ENCODE assay signal across 15 cellular contexts in the genomic region with DNA sequence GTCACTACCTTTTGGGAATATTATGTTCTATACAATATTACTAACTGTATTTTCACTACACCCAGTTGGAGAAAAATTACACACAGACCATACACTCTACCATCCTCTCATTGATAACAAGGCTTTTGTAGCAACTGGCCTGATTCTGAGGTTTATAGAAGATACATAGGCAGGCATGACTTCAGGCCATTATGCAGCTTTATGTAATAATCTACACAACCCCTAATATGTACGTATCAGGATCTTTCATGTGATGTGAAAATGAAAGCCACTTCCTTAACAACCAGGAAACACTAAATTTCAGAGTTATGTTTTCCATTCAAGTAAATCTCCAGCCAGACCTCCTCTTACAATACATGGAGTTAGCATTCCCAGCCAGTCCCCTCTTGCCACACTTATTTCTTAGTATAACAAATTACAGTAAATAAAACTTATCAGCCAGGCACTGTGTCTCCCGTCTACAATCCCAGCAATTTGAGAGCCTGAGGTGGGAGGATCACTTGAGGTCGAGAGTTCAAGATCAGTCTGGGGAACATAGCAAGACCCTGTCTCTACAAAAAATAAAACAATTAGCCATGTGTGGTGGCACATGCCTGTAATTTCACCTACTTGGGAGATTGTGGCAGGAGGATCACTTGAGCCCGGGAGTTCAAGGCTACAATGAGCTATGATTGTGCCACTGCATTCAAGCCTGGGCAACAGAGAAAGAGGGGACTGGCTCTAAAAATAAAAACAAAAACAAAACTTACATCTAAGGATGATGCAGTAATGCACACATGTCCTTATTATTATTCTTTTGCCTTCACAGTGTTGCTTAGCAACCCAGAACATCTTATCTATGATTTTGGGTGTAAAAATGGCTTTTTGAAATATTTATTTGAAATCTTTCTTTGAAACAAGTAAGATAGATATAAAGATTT. TPM values are rescaled to one million over a fixed set of nuclear protein-coding genes. Genes with fewer than 3 reads are reported as not detected.
DNase-seq lines count a peak whose midpoint lies in the region; ATAC-seq and TF ChIP-seq lines count a peak whose summit lies in the region.
"Had no signal": no experiment of that assay in that cellular context is flagged by ENCODE, and none has a peak within 500 bp of the region (broad histone marks: within the 10 kb centered on the region; RNA-seq: fewer than 3 reads in every experiment).

No MANE protein-coding gene starts in this region.

- H3K79me2 ChIP-seq in Loucy (ENCODE audit: insufficient read depth, low read length): no peaks in the 10 kb centered on the region

- H3K27ac Mint-ChIP-seq in stimulated activated naive CD8-positive, alpha-beta T cell treated with anti-CD3 and anti-CD28 coated beads, Interleukin-15, Interleukin-2, amounts not matched to agents 100 ng/mL and 50 ng/mL, for 24 hours: peak overlapping the region; percentile 45
- H3K27ac Mint-ChIP-seq in brain: peak overlapping the region in 3 of 5 experiments; percentile 2 to 31 (median 2)

- H3K9me3 ChIP-seq in Loucy (ENCODE audit: insufficient read depth, low read depth, low read length): no peaks in the 10 kb centered on the region
- no peaks in the 10 kb centered on the region for H3K9me3 ChIP-seq in transverse colon

- no peaks in the 10 kb centered on the region for H3K27me3 Mint-ChIP-seq in stimulated activated naive CD8-positive, alpha-beta T cell treated with anti-CD3 and anti-CD28 coated beads, Interleukin-15, Interleukin-2, amounts not matched to agents 100 ng/mL and 50 ng/mL, for 24 hours
- H3K27me3 Mint-ChIP-seq in brain: peaks cover 3% of the 10 kb centered on the region

- DNase-seq in stimulated activated naive CD8-positive, alpha-beta T cell treated with anti-CD3 and anti-CD28 coated beads, Interleukin-15, Interleukin-2, amounts not matched to agents 100 U/mL and 50 U/mL, for 24 hours: no peak
- no peak for DNase-seq in amygdala (lab: John Stamatoyannopoulos, UW)
- no peak for DNase-seq in lower leg skin (ENCODE audit: low spot score in 2 of 2)
- no peak for DNase-seq in transverse colon
- no peak for DNase-seq in stimulated activated CD4-positive, alpha-beta T cell treated with anti-CD3 and anti-CD28 coated beads, Interleukin-2, amount 100 ng/mL, for 24 hours
- DNase-seq: activated CD4-positive, alpha-beta T cell treated with anti-CD3 and anti-CD28 coated beads for 48 hours; activated effector memory CD4-positive, alpha-beta T cell treated with Interleukin-2 at 50 U/mL for 16 hours; hippocampal formation; IMR-90; mammary epithelial cell; NCI-H774; posterior cingulate gyrus had no signal

- H3K4me3 Mint-ChIP-seq in stimulated activated naive CD8-positive, alpha-beta T cell treated with anti-CD3 and anti-CD28 coated beads, Interleukin-15, Interleukin-2, amounts not matched to agents 100 ng/mL and 50 ng/mL, for 24 hours: no peak overlapping the region
- no peak overlapping the region for H3K4me3 Mint-ChIP-seq in brain

- H3K9me3 Mint-ChIP-seq in stimulated activated naive CD8-positive, alpha-beta T cell treated with anti-CD3 and anti-CD28 coated beads, Interleukin-15, Interleukin-2, amounts not matched to agents 100 ng/mL and 50 ng/mL, for 24 hours: peaks cover 7% of the 10 kb centered on the region
- H3K9me3 Mint-ChIP-seq in brain: peaks cover 8 to 13% (median 10%) of the 10 kb centered on the region in 5 experiments

- TF ChIP-seq CTCF in Loucy (conservative IDR thresholded peaks at IDR 0.05; ENCODE audit: low read length) (no peak), brain (conservative IDR thresholded peaks at IDR 0.05) (no peak), lower leg skin (IDR thresholded peaks at IDR 0.05) (no peak), transverse colon (IDR thresholded peaks at IDR 0.05) (no peak)

- intact Hi-C loops in lower leg skin (cut with DNase I; ENCODE audit: low total_unique reads) (loop anchor here (10.0 kb wide), 1 partner anchor 185 kb away; no protein-coding TSS in a partner anchor), transverse colon (cut with DNase I; ENCODE audit: low total_unique reads) (no loop called here)

- no peaks in the 10 kb centered on the region for H3F3A ChIP-seq in Loucy (ENCODE audit: low read depth)

- H3K27ac ChIP-seq in transverse colon: no peak overlapping the region

- no peak for TF ChIP-seq EP300 in transverse colon (IDR thresholded peaks at IDR 0.05; ENCODE audit: low read depth)

- no peak overlapping the region for H3K4me3 ChIP-seq in Loucy (ENCODE audit: low read length, poor library complexity, severe bottlenecking)
- no peak overlapping the region for H3K4me3 ChIP-seq in lower leg skin (ENCODE audit: low read depth, poor library complexity, severe bottlenecking)
- H3K4me3 ChIP-seq in transverse colon: no peak overlapping the region

- 70 to 73% methylated on average over 4 of the region's 4 CpGs for WGBS in lower leg skin, 2 donors
- 45 to 64% methylated on average over 4 of the region's 4 CpGs for WGBS in transverse colon (ENCODE audit: low coverage in 1 of 2), 2 donors

- H3K4me1 Mint-ChIP-seq in stimulated activated naive CD8-positive, alpha-beta T cell treated with anti-CD3 and anti-CD28 coated beads, Interleukin-15, Interleukin-2, amounts not matched to agents 100 ng/mL and 50 ng/mL, for 24 hours (ENCODE audit: low read depth): peaks cover 7% of the 10 kb centered on the region
- H3K4me1 Mint-ChIP-seq in brain: peaks cover 7% of the 10 kb centered on the region

- ATAC-seq in stimulated activated naive CD8-positive, alpha-beta T cell treated with anti-CD3 and anti-CD28 coated beads, Interleukin-15, Interleukin-2, amounts not matched to agents 100 U/mL and 50 U/mL, for 24 hours: no peak

- peaks cover 5% of the 10 kb centered on the region for H3K36me3 Mint-ChIP-seq in stimulated activated naive CD8-positive, alpha-beta T cell treated with anti-CD3 and anti-CD28 coated beads, Interleukin-15, Interleukin-2, amounts not matched to agents 100 ng/mL and 50 ng/mL, for 24 hours (ENCODE audit: low read depth)
- H3K36me3 Mint-ChIP-seq in brain: peaks cover 6% of the 10 kb centered on the region

- peak overlapping the region; percentile 42 for H3K4me2 ChIP-seq in Loucy (ENCODE audit: low read depth, low read length, poor library complexity, severe bottlenecking)

- H3K4me1 ChIP-seq in Loucy (ENCODE audit: insufficient read depth, low read length, poor library complexity, severe bottlenecking): peaks cover 6% of the 10 kb centered on the region
- no peaks in the 10 kb centered on the region for H3K4me1 ChIP-seq in transverse colon

- no peaks in the 10 kb centered on the region for H4K20me1 ChIP-seq in Loucy (ENCODE audit: insufficient read depth, low read length, poor library complexity, severe bottlenecking)

- no peak overlapping the region for H3K9ac ChIP-seq in Loucy (ENCODE audit: low read depth, low read length, poor library complexity, severe bottlenecking)

- no peaks in the 10 kb centered on the region for H3K9me2 ChIP-seq in Loucy (replicated peaks; ENCODE audit: low read depth, low read length)

- no peaks in the 10 kb centered on the region for H3K36me3 ChIP-seq in Loucy (ENCODE audit: insufficient read depth, low read length)
- H3K36me3 ChIP-seq in transverse colon: no peaks in the 10 kb centered on the region

- H2AFZ ChIP-seq in Loucy (ENCODE audit: low read length): peak overlapping the region; percentile 58

- H3K27me3 ChIP-seq in Loucy (ENCODE audit: insufficient read depth, low read length, poor library complexity, severe bottlenecking) (no peaks in the 10 kb centered on the region), transverse colon (no peaks in the 10 kb centered on the region)

- in situ Hi-C loops in transverse colon (cut with MboI; ENCODE audit: low pct_ligation_motif_present in 1 of 4, low pct_unique_long_range_greater_than_20kb in 1 of 4, low sequenced_read_pairs in 3 of 4): loop anchor here in 3 of 4 donors (25.0 kb wide), 2 partner anchors 108 to 483 kb away; partner anchors contain the start of gene NAP1L1 (in 2 of the 3)

- TF ChIP-seq POLR2A in lower leg skin (IDR thresholded peaks at IDR 0.05): no peak
- TF ChIP-seq POLR2A in transverse colon (IDR thresholded peaks at IDR 0.05): no peak

RNA-seq across cellular contexts. Expression of gene OSBPL8, which starts 10.4 kb away (rescaled TPM):
- 5.6 TPM for polyA plus RNA-seq in brain (ENCODE audit: insufficient read depth, low read depth, low replicate concordance)
- total RNA-seq in lower leg skin (100 to 1,000 TPM in 2 of 4 donors, 10 to 100 TPM in 2; 75.9 to 167 (median 108) TPM), transverse colon (100 to 1,000 TPM in 1 of 4 donors, 10 to 100 TPM in 3; 15.5 to 241 (median 29.4) TPM)
